ENCODE assay signal across 25 cellular contexts in the genomic region with DNA sequence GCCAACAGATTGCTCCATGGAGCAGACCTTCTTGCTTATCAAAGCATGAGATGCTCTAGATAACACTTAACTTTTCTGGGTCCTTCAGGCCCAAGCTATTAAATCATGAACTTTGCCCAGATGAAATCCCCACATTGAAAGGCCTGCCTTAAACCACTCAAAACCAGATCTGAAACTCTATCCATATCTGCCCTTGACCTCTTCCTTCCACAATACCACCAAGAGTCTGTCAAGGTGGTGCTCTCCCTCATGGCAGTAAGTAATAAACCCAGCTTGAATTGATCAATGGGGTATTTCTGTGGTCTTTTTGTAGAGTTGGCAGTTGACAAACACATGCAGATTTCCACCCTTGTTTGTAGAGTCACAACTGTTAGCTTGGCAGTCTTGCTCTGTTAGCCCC.
"Had no signal": no experiment of that assay in that cellular context is flagged by ENCODE, and none has a peak within 500 bp of the region (broad histone marks: within the 10 kb centered on the region; RNA-seq: fewer than 3 reads in every experiment).

No MANE protein-coding gene starts in this region.

- ATAC-seq: heart right ventricle, left ventricle myocardium superior, pancreas, psoas muscle had no signal

- H3K27ac ChIP-seq: epithelial cell of prostate, heart right ventricle, neutrophil, pancreas, psoas muscle, right atrium auricular region, spleen, testis, vagina had no signal

- H3K4me1 Mint-ChIP-seq: activated naive CD8-positive, alpha-beta T cell treated with anti-CD3 and anti-CD28 coated beads for 36 hours; memory B cell had no signal

- H3K4me3 Mint-ChIP-seq: activated CD4-positive, alpha-beta memory T cell treated with anti-CD3 and anti-CD28 coated beads for 36 hours; activated naive CD8-positive, alpha-beta T cell treated with anti-CD3 and anti-CD28 coated beads for 36 hours; memory B cell; nephron; T-helper 1 cell treated with Interleukin-12 subunit alpha and Interleukin-12 subunit beta and Interleukin-4 antibody, amounts not matched to agents 30 μg/mL and 1 μg/mL, for 36 hours had no signal

- H3K36me3 Mint-ChIP-seq: activated CD4-positive, alpha-beta memory T cell treated with anti-CD3 and anti-CD28 coated beads for 36 hours; activated naive CD8-positive, alpha-beta T cell treated with anti-CD3 and anti-CD28 coated beads for 36 hours; memory B cell had no signal

- H3K9me3 ChIP-seq: neutrophil, pancreas, psoas muscle, right atrium auricular region, spleen, testis, vagina had no signal

- H3K4me1 ChIP-seq: heart right ventricle, pancreas, psoas muscle, right atrium auricular region, spleen, testis had no signal

- H3K36me3 ChIP-seq: heart right ventricle, neutrophil, pancreas, right atrium auricular region, spleen, vagina had no signal

- H3K4me3 ChIP-seq: heart right ventricle, pancreas, psoas muscle, right atrium auricular region, spleen, testis, vagina had no signal

- H3K9me3 Mint-ChIP-seq: activated CD4-positive, alpha-beta memory T cell treated with anti-CD3 and anti-CD28 coated beads for 36 hours; activated naive CD8-positive, alpha-beta T cell treated with anti-CD3 and anti-CD28 coated beads for 36 hours; nephron; T-helper 1 cell treated with Interleukin-12 subunit alpha and Interleukin-12 subunit beta and Interleukin-4 antibody, amounts not matched to agents 30 μg/mL and 1 μg/mL, for 36 hours had no signal

- FAIRE-seq: islet of Langerhans, pancreas had no signal

- H3K27ac Mint-ChIP-seq: activated CD4-positive, alpha-beta memory T cell treated with anti-CD3 and anti-CD28 coated beads for 36 hours; activated naive CD8-positive, alpha-beta T cell treated with anti-CD3 and anti-CD28 coated beads for 36 hours; memory B cell; T-helper 1 cell treated with Interleukin-12 subunit alpha and Interleukin-12 subunit beta and Interleukin-4 antibody, amounts not matched to agents 30 μg/mL and 1 μg/mL, for 36 hours had no signal

- H3K27me3 ChIP-seq: heart right ventricle, neutrophil, pancreas, right atrium auricular region, spleen, testis, vagina had no signal

- H3K27me3 Mint-ChIP-seq: activated CD4-positive, alpha-beta memory T cell treated with anti-CD3 and anti-CD28 coated beads for 36 hours; activated naive CD8-positive, alpha-beta T cell treated with anti-CD3 and anti-CD28 coated beads for 36 hours; memory B cell had no signal

- DNase-seq: activated CD4-positive, alpha-beta memory T cell treated with anti-CD3 and anti-CD28 coated beads for 36 hours; activated CD4-positive, alpha-beta T cell treated with anti-CD3 and anti-CD28 coated beads for 48 hours; activated CD4-positive, CD25-positive, alpha-beta regulatory T cell; activated naive CD4-positive, alpha-beta T cell treated with Interleukin-2 at 50 U/mL for 16 hours; activated naive CD8-positive, alpha-beta T cell treated with anti-CD3 and anti-CD28 coated beads for 36 hours; activated T-cell treated with anti-CD3 and anti-CD28 coated beads, Interleukin-2, amount 50 U/mL, for 48 hours; cerebellar nuclear complex; cortex of kidney; heart right ventricle; left ventricle myocardium superior; pancreas; psoas muscle; spleen; stimulated activated CD4-positive, alpha-beta T cell treated with anti-CD3 and anti-CD28 coated beads, Interleukin-4, amount 100 ng/mL, for 24 hours; T1000; testis; trophoblast cell had no signal
